Comparison of ENCODE assay signal across 1 cellular context in genomic region chr6:132289761-132290160, GRCh38.
TF ChIP-seq lines count a peak whose summit lies in the region.

No MANE protein-coding gene starts in this region.

TF ChIP-seq in GM23338, 12 proteins besides CTCF, POLR2A, EP300 and RAD21 (continued from another document):
- no peak for TF ChIP-seq ZNF462 (CRISPR knock-in tag; IDR thresholded peaks at IDR 0.05)
- TF ChIP-seq STAT1 (IDR thresholded peaks at IDR 0.05; ENCODE audit: unreplicated experiment), result no peak
TF ChIP-seq in GM23338: peak in this region for 0.
